ENCODE assay signal across 15 cellular contexts in the genomic region with DNA sequence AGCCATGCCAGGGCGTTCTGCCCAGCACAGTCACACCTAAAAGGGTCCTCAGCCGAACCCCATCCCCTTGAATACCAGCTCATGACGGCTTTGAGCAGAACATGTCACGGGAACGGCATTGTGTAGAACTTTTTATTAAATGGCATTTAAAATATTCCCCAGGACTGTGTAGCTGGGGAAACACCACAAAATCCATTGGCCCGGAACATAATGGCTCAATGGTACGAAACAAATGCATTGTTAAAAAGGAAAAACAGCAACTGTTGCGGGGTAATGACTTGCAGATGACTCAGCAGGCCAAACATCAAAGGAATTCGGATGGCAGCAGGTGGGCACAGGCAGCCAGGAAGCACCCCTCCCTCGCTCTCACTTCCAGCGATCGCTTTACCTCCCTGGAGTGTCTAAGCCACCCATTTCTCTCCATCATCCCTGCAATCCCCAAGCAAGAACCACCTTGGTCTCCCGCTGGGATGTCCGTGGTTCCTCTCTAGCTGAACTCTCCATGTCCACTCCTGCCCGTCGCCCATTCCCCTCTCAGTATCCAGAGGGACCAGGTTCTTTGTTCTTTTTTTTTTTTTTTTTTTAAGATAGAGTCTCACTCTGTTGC. TPM values are rescaled to one million over a fixed set of nuclear protein-coding genes. Genes with fewer than 3 reads are reported as not detected.
DNase-seq lines count a peak whose midpoint lies in the region; FAIRE-seq and TF ChIP-seq lines count a peak whose summit lies in the region.
"Not testable (repeated sequence)": the region's sequence is repeated elsewhere in the genome, so short reads cannot be mapped to it uniquely, and the experiment has no call there.
"Had no signal": no experiment of that assay in that cellular context is flagged by ENCODE, and none has a peak within 500 bp of the region (broad histone marks: within the 10 kb centered on the region; RNA-seq: fewer than 3 reads in every experiment).

No MANE protein-coding gene starts in this region.

- H3K27ac Mint-ChIP-seq in H9: peak overlapping the region in 2 of 3 experiments; percentile 66 to 87; a peak in 3 of 7 replicates

- not testable (repeated sequence) for H3K4ac ChIP-seq in H9 (ENCODE audit: low read depth, low read length)

- WGBS in H9 (ENCODE audit: extremely low coverage, insufficient read length, low lambda C conversion rate): no CpG with 5 or more reads among the region's 16 CpGs

- not testable (repeated sequence) for H2AFZ ChIP-seq in H9 (ENCODE audit: low read length); keratinocyte (ENCODE audit: control insufficient read depth, low read length)

- not testable (repeated sequence) for H3K14ac ChIP-seq in H9 (ENCODE audit: insufficient read depth, low read length)

- H2BK12ac ChIP-seq in H9 (ENCODE audit: insufficient read length, low read depth, low read length): not testable (repeated sequence)

- H4K91ac ChIP-seq in H9 (ENCODE audit: insufficient read length, low read depth, low read length): not testable (repeated sequence)

- not testable (repeated sequence) for H4K8ac ChIP-seq in H9 (replicated peaks; ENCODE audit: insufficient read length, low read depth, low read length)

- in situ Hi-C loops in astrocyte of the spinal cord (cut with HindIII; ENCODE audit: low sequenced_read_pairs): not testable (repeated sequence)

- dilution Hi-C loops in keratinocyte (cut with MboI; ENCODE audit: extremely low pct_ligation_motif_present, low sequenced_read_pairs): not testable (repeated sequence)

- not testable (repeated sequence) for H4K5ac ChIP-seq in H9 (ENCODE audit: insufficient read length, low read depth, low read length)

- not testable (repeated sequence) for H3K9me3 ChIP-seq in H9 (ENCODE audit: control insufficient read depth, low read depth, low read length); keratinocyte (ENCODE audit: control insufficient read depth, low read depth, low read length)

- H2BK15ac ChIP-seq in H9 (ENCODE audit: low read depth, low read length): not testable (repeated sequence)

- not testable (repeated sequence) for H3K27me3 ChIP-seq in H9 (ENCODE audit: insufficient read depth, low read length); keratinocyte (ENCODE audit: control insufficient read depth, extremely low read depth, insufficient read depth, low read length)

- H2BK20ac ChIP-seq in H9 (ENCODE audit: low read depth, low read length, poor library complexity, severe bottlenecking): not testable (repeated sequence)

- TF ChIP-seq CTCF in H9 (conservative IDR thresholded peaks at IDR 0.05); astrocyte of the spinal cord (IDR thresholded peaks at IDR 0.05; ENCODE audit: low read depth, low read length); epithelial cell of esophagus (IDR thresholded peaks at IDR 0.05; ENCODE audit: insufficient read depth, low read depth, low read length, missing control alignments); keratinocyte (optimal IDR thresholded peaks at IDR 0.05 in 1 of 3, IDR thresholded peaks at IDR 0.05 in 1 of 3, conservative IDR thresholded peaks at IDR 0.05 in 1 of 3; ENCODE audit: extremely low read depth in 1 of 3, insufficient read depth in 2 of 3, low read length in 3 of 3): not testable (repeated sequence)

- H3K9me3 Mint-ChIP-seq in H9: not testable (repeated sequence)

- H3K36me3 Mint-ChIP-seq in H9 (ENCODE audit: insufficient read depth in 1 of 3, low read depth in 3 of 3): not testable (repeated sequence)

- not testable (repeated sequence) for H3K27me3 Mint-ChIP-seq in H9 (ENCODE audit: low read depth)

- H3K4me3 Mint-ChIP-seq in H9: peak overlapping the region; percentile 24 to 50; a peak in 2 of 5 replicates

- H2BK5ac ChIP-seq in H9 (ENCODE audit: insufficient read length, low read length): not testable (repeated sequence)

- H3K56ac ChIP-seq in H9 (ENCODE audit: insufficient read length, low read depth, low read length): not testable (repeated sequence)

- H3K4me3 ChIP-seq in astrocyte of the spinal cord (ENCODE audit: low read depth, low read length); epithelial cell of esophagus (ENCODE audit: low read length); keratinocyte (ENCODE audit: control insufficient read depth in 2 of 3, extremely low read depth in 1 of 3, insufficient read depth in 2 of 3, low read depth in 1 of 3, low read length in 3 of 3): not testable (repeated sequence)

- H4K20me1 ChIP-seq in H9 (ENCODE audit: control insufficient read depth, insufficient read depth, insufficient read length); keratinocyte (ENCODE audit: control insufficient read depth, extremely low read depth, insufficient read depth, low read length): not testable (repeated sequence)

- H3K9me1 ChIP-seq in keratinocyte (ENCODE audit: control insufficient read depth, extremely low read depth, insufficient read depth, low read length): not testable (repeated sequence)

- H2BK120ac ChIP-seq in H9 (ENCODE audit: low read depth, low read length, poor library complexity, severe bottlenecking): not testable (repeated sequence)

- H3T11ph ChIP-seq in H9 (ENCODE audit: low read length): not testable (repeated sequence)

- not testable (repeated sequence) for H3K4me1 ChIP-seq in H9 (ENCODE audit: insufficient read depth, low read length); keratinocyte (ENCODE audit: control insufficient read depth, extremely low read depth, insufficient read depth, low read length)

- DNase-seq in A172 (ENCODE audit: low spot score) (peak; percentile 91), DMS53 treated with DMSO at 0.1 percent for 48 hours (lab: John Stamatoyannopoulos, UW; ENCODE audit: unreplicated experiment) (peak; percentile 5), H9 (peak; percentile 36), RCC 7860 (ENCODE audit: low spot score) (peak; percentile 95), astrocyte of the spinal cord (ENCODE audit: low read depth, low spot score) (peak; percentile 72), epithelial cell of esophagus (ENCODE audit: low read depth) (peak; percentile 77), renal cortical epithelial cell (ENCODE audit: low read depth) (peak; percentile 97)
- not testable (repeated sequence) for DNase-seq in keratinocyte (ENCODE audit: low read depth, low spot score)

- FAIRE-seq in RCC 7860 (lab: Jason Lieb, UNC): peak; percentile 96
- peak; percentile 74 for FAIRE-seq in keratinocyte (lab: Jason Lieb, UNC)

- H3K4me1 Mint-ChIP-seq in H9: not testable (repeated sequence)

- H2AK5ac ChIP-seq in H9 (ENCODE audit: insufficient read length, low read length): not testable (repeated sequence)

- H3K27ac ChIP-seq in H9 (ENCODE audit: insufficient read length, low read depth, low read length): not testable (repeated sequence)
- H3K27ac ChIP-seq in keratinocyte (ENCODE audit: control insufficient read depth, insufficient read depth, low read length): peak overlapping the region; percentile 83

- H3K79me2 ChIP-seq in H9 (ENCODE audit: insufficient read depth, low read length); keratinocyte (ENCODE audit: control insufficient read depth, insufficient read depth, low read length): not testable (repeated sequence)

- H3K9ac ChIP-seq in H9 (ENCODE audit: extremely low read depth, insufficient read length, low read length): not testable (repeated sequence)
- peak overlapping the region; percentile 44 for H3K9ac ChIP-seq in keratinocyte (ENCODE audit: control insufficient read depth, extremely low read depth, insufficient read depth, low read length)

- H3K4me2 ChIP-seq in H9 (ENCODE audit: insufficient read depth, insufficient read length, low read length); keratinocyte (ENCODE audit: control insufficient read depth, extremely low read depth, insufficient read depth, low read depth, low read length): not testable (repeated sequence)

- not testable (repeated sequence) for H3K18ac ChIP-seq in H9 (ENCODE audit: insufficient read length, low read depth, low read length)

- not testable (repeated sequence) for H3K79me1 ChIP-seq in H9 (ENCODE audit: insufficient read depth, low read depth, low read length, poor library complexity, severe bottlenecking)

- not testable (repeated sequence) for H3K23ac ChIP-seq in H9 (ENCODE audit: insufficient read length, low read depth, low read length)

- H3K36me3 ChIP-seq in keratinocyte (ENCODE audit: control insufficient read depth in 2 of 2, extremely low read depth in 1 of 2, insufficient read depth in 2 of 2, low read length in 2 of 2): not testable (repeated sequence)

- H3K23me2 ChIP-seq in H9 (ENCODE audit: insufficient read length, low read depth, low read length, poor library complexity, severe bottlenecking): not testable (repeated sequence)

RNA-seq across cellular contexts. Expression of gene SPDYE17, which starts 22.0 kb away (rescaled TPM):
- total RNA-seq in A172 (2014; rRNA removed; shearing (Covaris generic)): not detected in 2 replicates
- total RNA-seq in H9 (2021) (not detected in 2 replicates), renal cortical epithelial cell (not detected in 2 replicates)
- not detected in 3 replicates for polyA plus RNA-seq in keratinocyte
- not detected for polyA plus RNA-seq in keratinocyte (2011; ENCODE audit: low read depth)
- not detected in 2 replicates for polyA plus RNA-seq in keratinocyte (2011; cell fraction: cytosol; rRNA removed)
- polyA plus RNA-seq in keratinocyte (2011; cell fraction: nucleus; rRNA removed): not detected in 2 replicates
- polyA plus RNA-seq in keratinocyte (2012; ENCODE audit: low replicate concordance): not detected in 2 replicates
- not detected in 3 replicates for polyA minus RNA-seq in keratinocyte
- polyA minus RNA-seq in keratinocyte (2011; cell fraction: cytosol; rRNA and poly(A)+ RNA removed): not detected
- polyA minus RNA-seq in keratinocyte (2011; cell fraction: nucleus; rRNA and poly(A)+ RNA removed): not detected in 2 replicates
- total RNA-seq: activated T-helper 17 cell treated with anti-CD3 and anti-CD28 coated beads, Interleukin-2, amount 50 U/mL, for 72 hours; left lung; mononuclear cell; pulmonary artery endothelial cell; SJCRH30; spleen; tibial nerve had no signal
- polyA plus RNA-seq: spleen had no signal

RNA-seq across cellular contexts. Expression of gene SPDYE18, which starts 52.2 kb away (rescaled TPM):
- total RNA-seq in A172 (2014; rRNA removed; shearing (Covaris generic)): not detected in 2 replicates
- total RNA-seq in H9 (2021) (not detected in 2 replicates), renal cortical epithelial cell (0.55 TPM in 1 of 2 replicates, not detected in the other)
- polyA plus RNA-seq in keratinocyte: 0.08 TPM in 1 of 3 replicates, not detected in the others
- polyA plus RNA-seq in keratinocyte (2011; ENCODE audit: low read depth): not detected
- polyA plus RNA-seq in keratinocyte (2011; cell fraction: cytosol; rRNA removed): not detected in 2 replicates
- not detected in 2 replicates for polyA plus RNA-seq in keratinocyte (2011; cell fraction: nucleus; rRNA removed)
- polyA plus RNA-seq in keratinocyte (2012; ENCODE audit: low replicate concordance): not detected in 2 replicates
- not detected in 3 replicates for polyA minus RNA-seq in keratinocyte
- polyA minus RNA-seq in keratinocyte (2011; cell fraction: cytosol; rRNA and poly(A)+ RNA removed): not detected
- not detected in 2 replicates for polyA minus RNA-seq in keratinocyte (2011; cell fraction: nucleus; rRNA and poly(A)+ RNA removed)
- total RNA-seq: activated T-helper 17 cell treated with anti-CD3 and anti-CD28 coated beads, Interleukin-2, amount 50 U/mL, for 72 hours; SJCRH30 had no signal
